In genomic region chr4:189912170-189912569, GRCh38 we compare ENCODE assay signal across 11 cellular contexts. TPM values are rescaled to one million over a fixed set of nuclear protein-coding genes. Genes with fewer than 3 reads are reported as not detected.
DNase-seq lines count a peak whose midpoint lies in the region; ATAC-seq and TF ChIP-seq lines count a peak whose summit lies in the region.
"Had no signal": no experiment of that assay in that cellular context is flagged by ENCODE, and none has a peak within 500 bp of the region (broad histone marks: within the 10 kb centered on the region; RNA-seq: fewer than 3 reads in every experiment).

No MANE protein-coding gene starts in this region.

- H3K4me3 ChIP-seq in choroid plexus epithelial cell (ENCODE audit: low read depth, low read length): no peak overlapping the region
- H3K4me3 ChIP-seq in neural progenitor cell: no peak overlapping the region
- no peak overlapping the region for H3K4me3 ChIP-seq in sigmoid colon
- no peak overlapping the region for H3K4me3 ChIP-seq in mucosa of descending colon

- no peak for TF ChIP-seq POLR2A in sigmoid colon (IDR thresholded peaks at IDR 0.05)

- DNase-seq in ELF-1 (ENCODE audit: low read depth, low spot score) (peak; percentile 10), KBM-7 (peak; percentile 30), choroid plexus epithelial cell (ENCODE audit: low read depth) (no peak), neural progenitor cell (ENCODE audit: low spot score) (peak; percentile 5), SHP77 treated with DMSO at 0.1 percent for 48 hours (lab: John Stamatoyannopoulos, UW) (no peak), sigmoid colon (no peak), mucosa of descending colon (no peak), COLO668 (lab: John Stamatoyannopoulos, UW; ENCODE audit: unreplicated experiment) (no peak)
- DNase-seq: activated CD4-positive, alpha-beta T cell treated with anti-CD3 and anti-CD28 coated beads, Interleukin-2, amount 10 ng/mL, durations not matched to agents 7 days and 5 days had no signal

- TF ChIP-seq CTCF in choroid plexus epithelial cell (conservative IDR thresholded peaks at IDR 0.05; ENCODE audit: low read depth, low read length): peak; percentile 56
- TF ChIP-seq CTCF in neural progenitor cell (IDR thresholded peaks at IDR 0.05): peak; percentile 60
- TF ChIP-seq CTCF in sigmoid colon (IDR thresholded peaks at IDR 0.05): no peak
- TF ChIP-seq CTCF in mucosa of descending colon (IDR thresholded peaks at IDR 0.05): no peak

- TF ChIP-seq EP300 in sigmoid colon (IDR thresholded peaks at IDR 0.05): no peak

- intact Hi-C loops in sigmoid colon (cut with DNase I) (no loop called here), mucosa of descending colon (cut with DNase I, micrococcal nuclease) (no loop called here)

- H3K9me3 Mint-ChIP-seq in neural progenitor cell: no peaks in the 10 kb centered on the region
- H3K9me3 Mint-ChIP-seq: activated CD4-positive, alpha-beta T cell treated with anti-CD3 and anti-CD28 coated beads, Interleukin-2, amount 10 ng/mL, durations not matched to agents 7 days and 5 days had no signal

- H3K27ac Mint-ChIP-seq in neural progenitor cell: no peak overlapping the region
- H3K27ac Mint-ChIP-seq: activated CD4-positive, alpha-beta T cell treated with anti-CD3 and anti-CD28 coated beads, Interleukin-2, amount 10 ng/mL, durations not matched to agents 7 days and 5 days; activated naive CD8-positive, alpha-beta T cell had no signal

- no peaks in the 10 kb centered on the region for H3K27me3 ChIP-seq in neural progenitor cell
- no peaks in the 10 kb centered on the region for H3K27me3 ChIP-seq in sigmoid colon

- H3K4me2 ChIP-seq in neural progenitor cell: no peak overlapping the region

- H3K27ac ChIP-seq in neural progenitor cell: no peak overlapping the region
- H3K27ac ChIP-seq in sigmoid colon: no peak overlapping the region

- H3K36me3 ChIP-seq in neural progenitor cell: no peaks in the 10 kb centered on the region
- no peaks in the 10 kb centered on the region for H3K36me3 ChIP-seq in sigmoid colon
- H3K36me3 ChIP-seq in mucosa of descending colon (ENCODE audit: low read depth): no peaks in the 10 kb centered on the region

- H2AFZ ChIP-seq in neural progenitor cell (replicated peaks): no peak overlapping the region

- H3K4me1 Mint-ChIP-seq in neural progenitor cell: no peaks in the 10 kb centered on the region
- H3K4me1 Mint-ChIP-seq: activated CD4-positive, alpha-beta T cell treated with anti-CD3 and anti-CD28 coated beads, Interleukin-2, amount 10 ng/mL, durations not matched to agents 7 days and 5 days had no signal

- H3K36me3 Mint-ChIP-seq in neural progenitor cell: no peaks in the 10 kb centered on the region

- H3K79me2 ChIP-seq in neural progenitor cell (ENCODE audit: low read depth): no peaks in the 10 kb centered on the region

- no peak overlapping the region for H3K9ac ChIP-seq in neural progenitor cell

- H3K4me3 Mint-ChIP-seq in neural progenitor cell: no peak overlapping the region
- H3K4me3 Mint-ChIP-seq: activated CD4-positive, alpha-beta T cell treated with anti-CD3 and anti-CD28 coated beads, Interleukin-2, amount 10 ng/mL, durations not matched to agents 7 days and 5 days; activated naive CD8-positive, alpha-beta T cell had no signal

- no peaks in the 10 kb centered on the region for H4K20me1 ChIP-seq in neural progenitor cell (ENCODE audit: low read depth)

- no peaks in the 10 kb centered on the region for H3K4me1 ChIP-seq in neural progenitor cell
- H3K4me1 ChIP-seq in sigmoid colon: no peaks in the 10 kb centered on the region
- H3K4me1 ChIP-seq in mucosa of descending colon (ENCODE audit: low read depth): no peaks in the 10 kb centered on the region

- in situ Hi-C loops in KBM-7 (cut with MboI; ENCODE audit: low pct_unique_long_range_greater_than_20kb, low sequenced_read_pairs): no loop called here

- H3K9me3 ChIP-seq in neural progenitor cell (ENCODE audit: low read depth) (no peaks in the 10 kb centered on the region), sigmoid colon (no peaks in the 10 kb centered on the region), mucosa of descending colon (no peaks in the 10 kb centered on the region)

- WGBS in sigmoid colon, 2 donors: 62 to 70% methylated on average over 6 of the region's 6 CpGs

- no peaks in the 10 kb centered on the region for H3F3A ChIP-seq in neural progenitor cell (ENCODE audit: low read depth)

- H3K27me3 Mint-ChIP-seq in neural progenitor cell (ENCODE audit: insufficient read depth, low read depth): peaks cover 2% of the 10 kb centered on the region
- H3K27me3 Mint-ChIP-seq: activated naive CD8-positive, alpha-beta T cell had no signal

- ATAC-seq in mucosa of descending colon: no peak
- ATAC-seq: left lobe of liver had no signal

RNA-seq across cellular contexts. Expression of gene FRG1, which starts 28.5 kb away (rescaled TPM):
- total RNA-seq in neural progenitor cell (ENCODE audit: low replicate concordance) (42.5 and 127 TPM in 2 replicates), sigmoid colon (10 to 100 TPM; 38.0 to 52.3 (median 47.3) TPM), mucosa of descending colon (10 to 100 TPM; 32.2 to 36.1 (median 32.4) TPM)
- 10 to 100 TPM; 31.2 to 39.3 (median 34.9) TPM for polyA plus RNA-seq in sigmoid colon

Comparison
In these comparisons a context has a peak if more than half of its experiments do, and no peak if none do; other contexts are left out.
1. DNase-seq: peak in ELF-1 (single experiment), KBM-7 (single experiment) and neural progenitor cell (single experiment); none in choroid plexus epithelial cell (single experiment), SHP77 treated with DMSO at 0.1 percent for 48 hours (single experiment), sigmoid colon (single experiment), mucosa of descending colon (0 of 3) and COLO668 (single experiment).
2. CTCF ChIP-seq: peak in choroid plexus epithelial cell (single experiment) and neural progenitor cell (single experiment); none in sigmoid colon (0 of 4) and mucosa of descending colon (single experiment).